ENCODE assay signal across 9 cellular contexts in the genomic region with DNA sequence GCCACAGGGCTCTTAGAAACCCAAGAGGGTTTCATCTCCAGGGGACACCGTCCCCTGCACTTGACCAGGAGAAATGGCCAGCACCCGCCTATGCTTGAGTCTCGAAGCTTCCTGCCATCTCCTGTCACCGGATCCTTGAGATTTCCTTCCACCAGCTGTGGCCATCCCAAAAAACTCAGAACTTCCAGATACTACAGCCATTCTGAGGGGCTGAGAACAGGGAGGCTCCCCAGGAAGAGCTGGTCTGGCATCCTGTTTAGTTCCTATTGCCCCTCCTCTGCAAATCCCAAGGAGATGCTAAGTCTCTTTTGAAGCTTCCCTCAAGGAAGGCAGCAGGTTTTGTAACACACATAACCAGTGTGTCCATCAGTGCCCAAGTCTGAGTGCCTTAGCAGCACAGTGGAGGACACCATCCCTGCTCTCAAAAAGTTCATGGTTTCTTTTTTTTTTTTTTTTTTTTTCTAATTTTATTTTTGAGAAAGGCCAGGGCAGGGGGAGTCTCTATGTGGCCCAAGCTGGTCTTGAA. TPM values are rescaled to one million over a fixed set of nuclear protein-coding genes. Genes with fewer than 3 reads are reported as not detected.
A peak's percentile ranks its signal among the peaks of the same experiment; 100 is the strongest.
DNase-seq lines count a peak whose midpoint lies in the region; ATAC-seq and TF ChIP-seq lines count a peak whose summit lies in the region.
"Had no signal": no experiment of that assay in that cellular context is flagged by ENCODE, and none has a peak within 500 bp of the region (broad histone marks: within the 10 kb centered on the region; RNA-seq: fewer than 3 reads in every experiment).

No MANE protein-coding gene starts in this region.

- peaks cover 12% of the 10 kb centered on the region for H3K79me1 ChIP-seq in mesendoderm (ENCODE audit: low read length)

- no peak overlapping the region for H3K23ac ChIP-seq in mesendoderm (ENCODE audit: low read length)

- intact Hi-C loops in body of pancreas (cut with DNase I): no loop called here
- intact Hi-C loops in vagina (cut with DNase I): no loop called here

- no peaks in the 10 kb centered on the region for H3K9me3 ChIP-seq in body of pancreas
- H3K9me3 ChIP-seq in vagina: no peaks in the 10 kb centered on the region

- H3K4me2 ChIP-seq in mesendoderm (ENCODE audit: low read length): peak overlapping the region; percentile 69

- peaks cover 11% of the 10 kb centered on the region for H3K79me2 ChIP-seq in mesendoderm (ENCODE audit: control insufficient read depth, insufficient read depth, low read length)

- no peaks in the 10 kb centered on the region for H3K36me3 ChIP-seq in body of pancreas (replicated peaks in 1 of 2; ENCODE audit: insufficient read depth in 1 of 2, low read depth in 2 of 2)
- H3K36me3 ChIP-seq in mesendoderm (ENCODE audit: control insufficient read depth, insufficient read depth, low read length): no peaks in the 10 kb centered on the region
- H3K36me3 ChIP-seq in vagina: peaks cover 0 to 13% of the 10 kb centered on the region in 2 donors

- H2BK15ac ChIP-seq in mesendoderm (replicated peaks; ENCODE audit: low read depth): no peak overlapping the region

- ATAC-seq in body of pancreas (no peak), HG02938 (IDR thresholded peaks at IDR 0.05; ENCODE audit: unreplicated experiment) (no peak)

- 74% methylated on average over 4 of the region's 4 CpGs; no CpG with 5 or more reads in 1 of the 2 donors for WGBS in body of pancreas, 2 donors
- no CpG with 5 or more reads among the region's 4 CpGs for WGBS in mesendoderm (ENCODE audit: extremely low coverage, insufficient coverage, low lambda C conversion rate)

- H4K8ac ChIP-seq in mesendoderm (ENCODE audit: low read depth, low read length): no peak overlapping the region

- H3K18ac ChIP-seq in mesendoderm (ENCODE audit: low read length): no peak overlapping the region

- H3K4me3 ChIP-seq in body of pancreas: no peak overlapping the region
- H3K4me3 ChIP-seq in mesendoderm (ENCODE audit: low read length): no peak overlapping the region
- peak overlapping the region in 1 of 2 donors; percentile 86 for H3K4me3 ChIP-seq in vagina

- H3K4me1 ChIP-seq in body of pancreas: peaks cover 80% of the 10 kb centered on the region
- H3K4me1 ChIP-seq in mesendoderm (ENCODE audit: control insufficient read depth, low read depth, low read length): peaks cover 9% of the 10 kb centered on the region
- peaks cover 76% of the 10 kb centered on the region for H3K4me1 ChIP-seq in vagina

- TF ChIP-seq POLR2A in body of pancreas (IDR thresholded peaks at IDR 0.05) (no peak), vagina (IDR thresholded peaks at IDR 0.05) (no peak)

- H2BK120ac ChIP-seq in mesendoderm (ENCODE audit: low read depth, low read length): no peak overlapping the region

- H3K27me3 ChIP-seq in body of pancreas (no peaks in the 10 kb centered on the region), mesendoderm (ENCODE audit: insufficient read depth, low read length, poor library complexity) (no peaks in the 10 kb centered on the region), vagina (no peaks in the 10 kb centered on the region)

- no peak overlapping the region for H3K4ac ChIP-seq in mesendoderm (ENCODE audit: low read depth, low read length)

- no peak overlapping the region for H2BK5ac ChIP-seq in mesendoderm (ENCODE audit: low read length)

- peak; percentile 8 for DNase-seq in stimulated activated CD4-positive, alpha-beta T cell treated with anti-CD3 and anti-CD28 coated beads, Interleukin-15, amount 100 ng/mL, for 24 hours
- DNase-seq in stimulated activated CD4-positive, alpha-beta T cell treated with anti-CD3 and anti-CD28 coated beads, Interleukin-2, amount 100 ng/mL, for 24 hours: no peak
- DNase-seq in body of pancreas (no peak), mesendoderm (no peak), vagina (ENCODE audit: extremely low spot score in 2 of 2) (no peak), NCI-H1694 (lab: John Stamatoyannopoulos, UW) (no peak), NCI-H1092 treated with DMSO at 0.1 percent for 48 hours (lab: John Stamatoyannopoulos, UW) (no peak)
- DNase-seq: NCI-H1105 treated with DMSO at 0.1 percent for 48 hours had no signal

- peak overlapping the region; percentile 83 to 96 (median 90) for H3K27ac ChIP-seq in body of pancreas
- H3K27ac ChIP-seq in mesendoderm (ENCODE audit: low read depth, low read length): peak overlapping the region; percentile 77
- H3K27ac ChIP-seq in vagina: peak overlapping the region; percentile 97

- no peak overlapping the region for H4K5ac ChIP-seq in mesendoderm (ENCODE audit: low read length)

- peak overlapping the region; percentile 92 for H3K56ac ChIP-seq in mesendoderm (ENCODE audit: low read length)

- TF ChIP-seq CTCF in body of pancreas (IDR thresholded peaks at IDR 0.05) (no peak), vagina (IDR thresholded peaks at IDR 0.05) (no peak)

- no peak overlapping the region for H2AK5ac ChIP-seq in mesendoderm (ENCODE audit: low read length)

- H3K9ac ChIP-seq in mesendoderm (ENCODE audit: low read length): peak overlapping the region; percentile 69

RNA-seq across cellular contexts. Expression of gene UBALD2, which starts 2.0 kb away (rescaled TPM):
- 1 to 10 TPM; 4.2 to 7.3 TPM for total RNA-seq in body of pancreas
- 41.6 TPM for polyA plus RNA-seq in mesendoderm (2013, experiment 1 of 2)
- polyA plus RNA-seq in mesendoderm (2013, experiment 2 of 2): 41.5 TPM
- total RNA-seq in vagina: 18.4 TPM

RNA-seq across cellular contexts. Expression of gene RNF157, which starts 26.8 kb away (rescaled TPM):
- total RNA-seq in body of pancreas (10 to 100 TPM in 1 of 2 donors, 1 to 10 TPM in 1; 4.7 to 29.3 TPM), vagina (8.8 TPM)
- 1.1 TPM for polyA plus RNA-seq in mesendoderm (2013, experiment 1 of 2)
- polyA plus RNA-seq in mesendoderm (2013, experiment 2 of 2): 1.3 TPM

RNA-seq across cellular contexts. Expression of gene QRICH2, which starts 41.0 kb away (rescaled TPM):
- total RNA-seq in body of pancreas (1 to 10 TPM in 1 of 2 donors, under 1 TPM in 1; 0.66 to 1.6 TPM), vagina (10.8 TPM)
- 1.2 TPM for polyA plus RNA-seq in mesendoderm (2013, experiment 1 of 2)
- 1.3 TPM for polyA plus RNA-seq in mesendoderm (2013, experiment 2 of 2)
